Comparison of ENCODE assay signal across 16 cellular contexts in genomic region chr16:89371386-89371785, GRCh38.
"Had no signal": no experiment of that assay in that cellular context is flagged by ENCODE, and none has a peak within 500 bp of the region (broad histone marks: within the 10 kb centered on the region; RNA-seq: fewer than 3 reads in every experiment).

No MANE protein-coding gene starts in this region.

- H3K4me3 ChIP-seq: gastrocnemius medialis, left lung, ovary, uterus had no signal

- DNase-seq: activated CD4-positive, alpha-beta T cell treated with anti-CD3 and anti-CD28 coated beads, Interleukin-2, amount 50 U/mL, for 1 hour; activated CD4-positive, CD25-positive, alpha-beta regulatory T cell; activated naive CD4-positive, alpha-beta T cell treated with Interleukin-2 at 50 U/mL for 16 hours; amygdala; gastrocnemius medialis; islet precursor cell; ovary; retina; stimulated activated CD4-positive, alpha-beta T cell treated with anti-CD3 and anti-CD28 coated beads, Interleukin-4, amount 100 ng/mL, for 4 hours; uterus had no signal

- H3K4me3 Mint-ChIP-seq: memory B cell; nephron; T-helper 1 cell treated with Interleukin-12 subunit alpha and Interleukin-12 subunit beta and Interleukin-4 antibody, amounts not matched to agents 30 μg/mL and 1 μg/mL, for 36 hours had no signal

- ATAC-seq: gastrocnemius medialis, left lung had no signal

- H3K27ac ChIP-seq: left lung, ovary, uterus had no signal

- H3K27me3 Mint-ChIP-seq: memory B cell had no signal

- H3K9me3 ChIP-seq: gastrocnemius medialis, left lung, ovary, uterus had no signal

- H3K36me3 ChIP-seq: gastrocnemius medialis, ovary, uterus had no signal

- H3K27me3 ChIP-seq: gastrocnemius medialis, left lung, ovary, uterus had no signal

- FAIRE-seq: colon, TTC549 had no signal

- H3K27ac Mint-ChIP-seq: memory B cell, nephron had no signal
